In genomic region chr6:21996425-21997207, GRCh38 we compare ENCODE assay signal across 1 cellular context.
A peak's percentile ranks its signal among the peaks of the same experiment; 100 is the strongest.
TF ChIP-seq lines count a peak whose summit lies in the region.

No MANE protein-coding gene starts in this region.

TF ChIP-seq in K562, 482 proteins besides CTCF, POLR2A, EP300 and RAD21 (continued from another document):
- TF ChIP-seq, protein P1, sequence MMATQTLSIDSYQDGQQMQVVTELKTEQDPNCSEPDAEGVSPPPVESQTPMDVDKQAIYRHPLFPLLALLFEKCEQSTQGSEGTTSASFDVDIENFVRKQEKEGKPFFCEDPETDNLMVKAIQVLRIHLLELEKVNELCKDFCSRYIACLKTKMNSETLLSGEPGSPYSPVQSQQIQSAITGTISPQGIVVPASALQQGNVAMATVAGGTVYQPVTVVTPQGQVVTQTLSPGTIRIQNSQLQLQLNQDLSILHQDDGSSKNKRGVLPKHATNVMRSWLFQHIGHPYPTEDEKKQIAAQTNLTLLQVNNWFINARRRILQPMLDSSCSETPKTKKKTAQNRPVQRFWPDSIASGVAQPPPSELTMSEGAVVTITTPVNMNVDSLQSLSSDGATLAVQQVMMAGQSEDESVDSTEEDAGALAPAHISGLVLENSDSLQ (IDR thresholded peaks at IDR 0.05) = 0 out of 2 replicates have a peak, but pooled peaks have one; percentile 9
- TF ChIP-seq CHD4 (IDR thresholded peaks at IDR 0.05; ENCODE audit: insufficient read depth, insufficient replicate concordance, low read depth, low read length, poor library complexity, severe bottlenecking) = peak; percentile 20
- no peak for TF ChIP-seq NR2C2 (CRISPR knock-in tag; IDR thresholded peaks at IDR 0.05)
- TF ChIP-seq NR2C2 (tag; IDR thresholded peaks at IDR 0.05) = no peak
- no peak for TF ChIP-seq POLR3G (IDR thresholded peaks at IDR 0.05; ENCODE audit: extremely low read depth, insufficient read length, insufficient replicate concordance)
- TF ChIP-seq, protein P2, sequence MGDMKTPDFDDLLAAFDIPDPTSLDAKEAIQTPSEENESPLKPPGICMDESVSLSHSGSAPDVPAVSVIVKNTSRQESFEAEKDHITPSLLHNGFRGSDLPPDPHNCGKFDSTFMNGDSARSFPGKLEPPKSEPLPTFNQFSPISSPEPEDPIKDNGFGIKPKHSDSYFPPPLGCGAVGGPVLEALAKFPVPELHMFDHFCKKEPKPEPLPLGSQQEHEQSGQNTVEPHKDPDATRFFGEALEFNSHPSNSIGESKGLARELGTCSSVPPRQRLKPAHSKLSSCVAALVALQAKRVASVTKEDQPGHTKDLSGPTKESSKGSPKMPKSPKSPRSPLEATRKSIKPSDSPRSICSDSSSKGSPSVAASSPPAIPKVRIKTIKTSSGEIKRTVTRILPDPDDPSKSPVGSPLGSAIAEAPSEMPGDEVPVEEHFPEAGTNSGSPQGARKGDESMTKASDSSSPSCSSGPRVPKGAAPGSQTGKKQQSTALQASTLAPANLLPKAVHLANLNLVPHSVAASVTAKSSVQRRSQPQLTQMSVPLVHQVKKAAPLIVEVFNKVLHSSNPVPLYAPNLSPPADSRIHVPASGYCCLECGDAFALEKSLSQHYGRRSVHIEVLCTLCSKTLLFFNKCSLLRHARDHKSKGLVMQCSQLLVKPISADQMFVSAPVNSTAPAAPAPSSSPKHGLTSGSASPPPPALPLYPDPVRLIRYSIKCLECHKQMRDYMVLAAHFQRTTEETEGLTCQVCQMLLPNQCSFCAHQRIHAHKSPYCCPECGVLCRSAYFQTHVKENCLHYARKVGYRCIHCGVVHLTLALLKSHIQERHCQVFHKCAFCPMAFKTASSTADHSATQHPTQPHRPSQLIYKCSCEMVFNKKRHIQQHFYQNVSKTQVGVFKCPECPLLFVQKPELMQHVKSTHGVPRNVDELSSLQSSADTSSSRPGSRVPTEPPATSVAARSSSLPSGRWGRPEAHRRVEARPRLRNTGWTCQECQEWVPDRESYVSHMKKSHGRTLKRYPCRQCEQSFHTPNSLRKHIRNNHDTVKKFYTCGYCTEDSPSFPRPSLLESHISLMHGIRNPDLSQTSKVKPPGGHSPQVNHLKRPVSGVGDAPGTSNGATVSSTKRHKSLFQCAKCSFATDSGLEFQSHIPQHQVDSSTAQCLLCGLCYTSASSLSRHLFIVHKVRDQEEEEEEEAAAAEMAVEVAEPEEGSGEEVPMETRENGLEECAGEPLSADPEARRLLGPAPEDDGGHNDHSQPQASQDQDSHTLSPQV (IDR thresholded peaks at IDR 0.05) = 0 out of 2 replicates have a peak, but pooled peaks have one; percentile 24
- peak; percentile 36; the same call in 1 of the 2 replicates for TF ChIP-seq ZFX (CRISPR knock-in tag; IDR thresholded peaks at IDR 0.05)
- no peak for TF ChIP-seq WHSC1 (IDR thresholded peaks at IDR 0.05; ENCODE audit: low read length)
- TF ChIP-seq ZNF644 (tag; IDR thresholded peaks at IDR 0.05; ENCODE audit: low read depth) = 0 out of 2 replicates have a peak, but pooled peaks have one; percentile 11
- TF ChIP-seq, protein P3, sequence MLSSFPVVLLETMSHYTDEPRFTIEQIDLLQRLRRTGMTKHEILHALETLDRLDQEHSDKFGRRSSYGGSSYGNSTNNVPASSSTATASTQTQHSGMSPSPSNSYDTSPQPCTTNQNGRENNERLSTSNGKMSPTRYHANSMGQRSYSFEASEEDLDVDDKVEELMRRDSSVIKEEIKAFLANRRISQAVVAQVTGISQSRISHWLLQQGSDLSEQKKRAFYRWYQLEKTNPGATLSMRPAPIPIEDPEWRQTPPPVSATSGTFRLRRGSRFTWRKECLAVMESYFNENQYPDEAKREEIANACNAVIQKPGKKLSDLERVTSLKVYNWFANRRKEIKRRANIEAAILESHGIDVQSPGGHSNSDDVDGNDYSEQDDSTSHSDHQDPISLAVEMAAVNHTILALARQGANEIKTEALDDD (IDR thresholded peaks at IDR 0.05) = peak; percentile 40; the same call in 1 of the 2 replicates
- no peak for TF ChIP-seq RBM15 (IDR thresholded peaks at IDR 0.05; ENCODE audit: insufficient read depth, low read length)
